Comparison of ENCODE assay signal across 8 cellular contexts in the genomic region with DNA sequence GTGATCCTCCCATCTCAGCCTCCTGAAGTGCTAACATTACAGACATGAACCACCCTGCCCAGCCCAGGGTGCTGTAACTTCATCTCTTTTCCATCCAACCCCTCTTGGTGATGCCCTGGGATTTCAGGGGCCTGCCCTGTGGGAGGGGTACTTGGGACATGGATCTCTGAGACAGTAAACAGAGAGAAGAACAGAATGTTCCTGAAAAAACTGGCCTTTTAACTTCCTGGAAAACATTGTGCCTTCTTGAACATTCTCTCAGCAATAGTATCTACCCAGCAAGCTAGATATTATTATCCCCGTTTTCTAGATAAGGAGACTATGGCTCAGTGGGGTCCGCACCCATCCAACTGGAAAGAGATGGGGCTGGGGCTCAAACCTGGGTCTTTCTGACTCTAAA. TPM values are rescaled to one million over a fixed set of nuclear protein-coding genes. Genes with fewer than 3 reads are reported as not detected.
"Had no signal": no experiment of that assay in that cellular context is flagged by ENCODE, and none has a peak within 500 bp of the region (broad histone marks: within the 10 kb centered on the region; RNA-seq: fewer than 3 reads in every experiment).

No MANE protein-coding gene starts in this region.

- DNase-seq: IMR-90, KBM-7 had no signal

- H3K27ac ChIP-seq: HL-60 had no signal

- H3K4me3 Mint-ChIP-seq: IgD-negative memory B cell had no signal

- H3K27ac Mint-ChIP-seq: IgD-negative memory B cell had no signal

- H3K4me3 ChIP-seq: K562 had no signal

RNA-seq across cellular contexts. Expression of a gene that starts 57.0 kb away (rescaled TPM):
- total RNA-seq: HepG2, HT-29, HT1080, IMR-90, K562 had no signal
- polyA plus RNA-seq: HepG2, IgD-negative memory B cell, IMR-90, K562 had no signal
